1 cellular context compared by ENCODE assay signal in the genomic region with DNA sequence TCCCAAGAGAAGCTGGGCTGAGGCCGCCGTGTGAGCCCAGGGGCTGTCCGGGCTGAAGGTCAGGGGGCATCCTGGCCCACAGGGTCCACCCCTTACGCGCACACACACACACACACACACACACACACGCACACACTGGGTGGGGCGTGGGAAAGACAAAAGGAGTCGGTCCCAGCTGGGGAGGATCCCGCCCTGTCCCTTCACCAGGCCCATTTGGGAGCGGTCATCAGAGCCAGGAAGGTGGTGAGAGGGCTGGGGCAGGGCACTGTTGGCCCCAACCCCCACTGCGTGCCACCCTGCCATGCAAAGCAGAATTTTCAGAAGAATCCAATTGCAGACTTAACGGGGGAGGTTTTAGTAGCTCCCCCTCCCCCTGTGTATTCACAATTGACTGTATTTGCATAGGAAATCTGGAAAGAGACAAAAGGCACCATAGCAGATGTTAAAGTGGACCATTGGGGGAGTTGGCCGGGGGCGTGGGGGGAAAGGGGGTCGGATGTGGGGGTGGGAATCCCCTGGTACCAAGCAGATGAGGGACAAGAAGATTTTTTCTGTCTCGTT.
TF ChIP-seq lines count a peak whose summit lies in the region.

No MANE protein-coding gene starts in this region.

TF ChIP-seq in H1, 55 proteins besides CTCF, POLR2A, EP300 and RAD21:
- TF ChIP-seq NRF1 (IDR thresholded peaks at IDR 0.05; ENCODE audit: low read depth, low read length), result no peak
- no peak for TF ChIP-seq FOSL1 (IDR thresholded peaks at IDR 0.05; ENCODE audit: insufficient read depth, low read depth, low read length)
- TF ChIP-seq, protein P1, sequence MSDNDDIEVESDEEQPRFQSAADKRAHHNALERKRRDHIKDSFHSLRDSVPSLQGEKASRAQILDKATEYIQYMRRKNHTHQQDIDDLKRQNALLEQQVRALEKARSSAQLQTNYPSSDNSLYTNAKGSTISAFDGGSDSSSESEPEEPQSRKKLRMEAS (IDR thresholded peaks at IDR 0.05), result peak; percentile 5; the same call in 1 of the 2 replicates
- TF ChIP-seq GABPA (IDR thresholded peaks at IDR 0.05; ENCODE audit: borderline replicate concordance, insufficient read depth, low read length), result no peak
- no peak for TF ChIP-seq GTF2F1 (IDR thresholded peaks at IDR 0.05; ENCODE audit: borderline replicate concordance, low read depth, low read length)
